ENCODE assay signal across 8 cellular contexts in genomic region chr7:98251844-98252639, GRCh38. TPM values are rescaled to one million over a fixed set of nuclear protein-coding genes. Genes with fewer than 3 reads are reported as not detected.
DNase-seq lines count a peak whose midpoint lies in the region; ATAC-seq and TF ChIP-seq lines count a peak whose summit lies in the region.

A gene with protein sequence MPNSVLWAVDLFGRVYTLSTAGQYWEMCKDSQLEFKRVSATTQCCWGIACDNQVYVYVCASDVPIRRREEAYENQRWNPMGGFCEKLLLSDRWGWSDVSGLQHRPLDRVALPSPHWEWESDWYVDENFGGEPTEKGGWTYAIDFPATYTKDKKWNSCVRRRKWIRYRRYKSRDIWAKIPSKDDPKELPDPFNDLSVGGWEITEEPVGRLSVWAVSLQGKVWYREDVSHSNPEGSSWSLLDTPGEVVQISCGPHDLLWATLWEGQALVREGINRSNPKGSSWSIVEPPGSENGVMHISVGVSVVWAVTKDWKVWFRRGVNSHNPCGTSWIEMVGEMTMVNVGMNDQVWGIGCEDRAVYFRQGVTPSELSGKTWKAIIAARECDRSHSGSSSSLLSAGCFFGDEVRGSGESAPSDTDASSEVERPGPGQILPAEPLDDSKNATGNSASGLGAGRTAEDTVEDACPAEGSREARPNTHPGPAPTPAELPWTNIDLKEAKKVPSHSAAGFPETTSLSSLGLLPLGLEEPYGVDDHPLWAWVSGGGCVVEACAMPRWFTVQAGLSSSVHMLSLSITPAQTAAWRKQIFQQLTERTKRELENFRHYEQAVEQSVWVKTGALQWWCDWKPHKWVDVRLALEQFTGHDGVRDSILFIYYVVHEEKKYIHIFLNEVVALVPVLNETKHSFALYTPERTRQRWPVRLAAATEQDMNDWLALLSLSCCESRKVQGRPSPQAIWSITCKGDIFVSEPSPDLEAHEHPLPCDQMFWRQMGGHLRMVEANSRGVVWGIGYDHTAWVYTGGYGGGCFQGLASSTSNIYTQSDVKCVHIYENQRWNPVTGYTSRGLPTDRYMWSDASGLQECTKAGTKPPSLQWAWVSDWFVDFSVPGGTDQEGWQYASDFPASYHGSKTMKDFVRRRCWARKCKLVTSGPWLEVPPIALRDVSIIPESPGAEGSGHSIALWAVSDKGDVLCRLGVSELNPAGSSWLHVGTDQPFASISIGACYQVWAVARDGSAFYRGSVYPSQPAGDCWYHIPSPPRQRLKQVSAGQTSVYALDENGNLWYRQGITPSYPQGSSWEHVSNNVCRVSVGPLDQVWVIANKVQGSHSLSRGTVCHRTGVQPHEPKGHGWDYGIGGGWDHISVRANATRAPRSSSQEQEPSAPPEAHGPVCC (minus strand): TSS chr7:98252232. CDS start chr7:98246146, 6,086 bp downstream.

- H3K9me3 Mint-ChIP-seq in nephron progenitor cell, result no peaks in the 10 kb centered on the region
- no peaks in the 10 kb centered on the region for H3K9me3 Mint-ChIP-seq in stimulated activated naive CD8-positive, alpha-beta T cell treated with anti-CD3 and anti-CD28 coated beads, Interleukin-15, amount 100 ng/mL, for 72 hours

- TF ChIP-seq CTCF in Loucy (conservative IDR thresholded peaks at IDR 0.05; ENCODE audit: low read length), result no peak
- no peak for TF ChIP-seq CTCF in nephron progenitor cell (IDR thresholded peaks at IDR 0.05)

- peak within 1 kb of the TSS; percentile 92 for H3K4me3 Mint-ChIP-seq in nephron progenitor cell
- peak within 1 kb of the TSS; percentile 99 to 100 for H3K4me3 Mint-ChIP-seq in stimulated activated naive CD8-positive, alpha-beta T cell treated with anti-CD3 and anti-CD28 coated beads, Interleukin-15, amount 100 ng/mL, for 72 hours

- H3K27ac Mint-ChIP-seq in nephron progenitor cell, result peak within 1 kb of the TSS; percentile 65
- H3K27ac Mint-ChIP-seq in stimulated activated naive CD8-positive, alpha-beta T cell treated with anti-CD3 and anti-CD28 coated beads, Interleukin-15, amount 100 ng/mL, for 72 hours, result peak within 1 kb of the TSS; percentile 89 to 98

- H4K20me1 ChIP-seq in Loucy (ENCODE audit: insufficient read depth, low read length, poor library complexity, severe bottlenecking), result peaks cover 16% of the 10 kb centered on the region

- H3F3A ChIP-seq in Loucy (ENCODE audit: low read depth), result no peaks in the 10 kb centered on the region

- H2AFZ ChIP-seq in Loucy (ENCODE audit: low read length), result peak within 1 kb of the TSS; percentile 91

- peaks cover 26% of the 10 kb centered on the region for H3K4me1 ChIP-seq in Loucy (ENCODE audit: insufficient read depth, low read length, poor library complexity, severe bottlenecking)

- peaks cover 38% of the 10 kb centered on the region for H3K79me2 ChIP-seq in Loucy (ENCODE audit: insufficient read depth, low read length)

- ATAC-seq in stimulated activated naive CD8-positive, alpha-beta T cell treated with anti-CD3 and anti-CD28 coated beads, Interleukin-15, amount 100 ng/mL, for 72 hours, result peak; percentile 93

- H3K27me3 Mint-ChIP-seq in nephron progenitor cell (ENCODE audit: low read depth, poor library complexity), result peaks cover 13% of the 10 kb centered on the region
- no peaks in the 10 kb centered on the region for H3K27me3 Mint-ChIP-seq in stimulated activated naive CD8-positive, alpha-beta T cell treated with anti-CD3 and anti-CD28 coated beads, Interleukin-15, amount 100 ng/mL, for 72 hours

- H3K27me3 ChIP-seq in H7 (ENCODE audit: control insufficient read depth, insufficient read depth, low read length) (no peaks in the 10 kb centered on the region), Loucy (ENCODE audit: insufficient read depth, low read length, poor library complexity, severe bottlenecking) (no peaks in the 10 kb centered on the region)

- TF ChIP-seq POLR2A in Raji (IDR thresholded peaks at IDR 0.05; ENCODE audit: insufficient read depth, low read depth, low read length), result peak; percentile 56; the same call in 1 of the 2 replicates

- H3K4me3 ChIP-seq in H7 (ENCODE audit: insufficient read depth, low read depth, low read length) (peak within 1 kb of the TSS; percentile 89), Loucy (ENCODE audit: low read length, poor library complexity, severe bottlenecking) (peak within 1 kb of the TSS; percentile 93)

- H3K36me3 ChIP-seq in H7 (replicated peaks; ENCODE audit: control insufficient read depth, insufficient read depth, low read length) (peaks cover 1% of the 10 kb centered on the region; the same call in 1 of the 2 replicates), Loucy (ENCODE audit: insufficient read depth, low read length) (no peaks in the 10 kb centered on the region)

- H3K4me2 ChIP-seq in Loucy (ENCODE audit: low read depth, low read length, poor library complexity, severe bottlenecking), result peak within 1 kb of the TSS; percentile 95

- peaks cover 10% of the 10 kb centered on the region for H3K36me3 Mint-ChIP-seq in nephron progenitor cell (ENCODE audit: low read depth)

- H3K9ac ChIP-seq in Loucy (ENCODE audit: low read depth, low read length, poor library complexity, severe bottlenecking), result peak within 1 kb of the TSS; percentile 67

- H3K9me2 ChIP-seq in Loucy (replicated peaks; ENCODE audit: low read depth, low read length), result no peaks in the 10 kb centered on the region

- DNase-seq in ELF-1 (ENCODE audit: low read depth, low spot score) (peak; percentile 96), H7 (peak; percentile 100), fibroblast of the conjunctiva (ENCODE audit: low read depth) (peak; percentile 78), nephron progenitor cell (peak; percentile 94)
- peak; percentile 84 for DNase-seq in activated T-helper 9 cell treated with anti-CD3 and anti-CD28 coated beads, Interleukin-2, amount 50 U/mL, for 16 hours (ENCODE audit: low read depth)
- peak; percentile 87 to 90 for DNase-seq in stimulated activated naive CD8-positive, alpha-beta T cell treated with anti-CD3 and anti-CD28 coated beads, Interleukin-15, amount 100 ng/mL, for 72 hours

- H3K4me1 Mint-ChIP-seq in nephron progenitor cell, result peaks cover 41% of the 10 kb centered on the region
- peaks cover 71% of the 10 kb centered on the region for H3K4me1 Mint-ChIP-seq in stimulated activated naive CD8-positive, alpha-beta T cell treated with anti-CD3 and anti-CD28 coated beads, Interleukin-15, amount 100 ng/mL, for 72 hours

- H3K9me3 ChIP-seq in Loucy (ENCODE audit: insufficient read depth, low read depth, low read length), result no peaks in the 10 kb centered on the region

RNA-seq across cellular contexts. Expression of the gene that starts here (rescaled TPM):
- total RNA-seq in H7 (2014; rRNA removed; shearing (Covaris generic)), result 12.7 and 13.7 TPM in 2 replicates

Comparison
In these comparisons a context has a peak if more than half of its experiments do, and no peak if none do; other contexts are left out.
1. Peak in every context shown above with its lines: DNase-seq, ATAC-seq and H3K4me3 ChIP-seq.